In the genomic region with DNA sequence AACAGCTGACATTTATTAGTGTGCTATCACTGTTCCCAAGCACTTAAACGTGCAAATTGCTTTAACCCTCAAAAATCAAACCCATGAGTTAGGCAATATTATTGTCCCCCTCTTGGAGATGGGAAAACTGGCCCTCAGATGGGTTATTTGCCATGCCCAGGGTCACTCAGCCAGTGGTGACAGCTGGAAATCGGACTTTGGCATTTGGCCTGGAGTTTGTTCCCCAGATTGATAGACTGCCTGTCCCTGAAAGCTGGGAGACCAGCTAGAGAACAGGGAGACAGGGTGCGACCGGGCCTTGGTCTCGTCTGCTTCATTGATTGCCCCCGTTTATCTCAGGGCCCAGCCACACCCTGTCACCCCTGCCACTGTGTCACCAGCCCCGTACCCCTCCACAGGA, we compare ENCODE assay signal across 25 cellular contexts.
"Had no signal": no experiment of that assay in that cellular context is flagged by ENCODE, and none has a peak within 500 bp of the region (broad histone marks: within the 10 kb centered on the region; RNA-seq: fewer than 3 reads in every experiment).

No MANE protein-coding gene starts in this region.

- ATAC-seq: activated CD4-positive, CD25-positive, alpha-beta regulatory T cell treated with anti-CD3 and anti-CD28 coated beads, Interleukin-2, amount 50 U/mL, for 24 hours; body of pancreas; esophagus mucosa; heart left ventricle; left lung; sciatic nerve; stimulated activated effector memory CD8-positive, alpha-beta T cell treated with anti-CD3 and anti-CD28 coated beads, Interleukin-12 subunit alpha, Interleukin-12 subunit beta, amount 100 ng/mL, for 72 hours had no signal

- H3K27ac Mint-ChIP-seq: activated naive CD4-positive, alpha-beta T cell treated with anti-CD3 and anti-CD28 coated beads for 36 hours; activated naive CD8-positive, alpha-beta T cell treated with anti-CD3 and anti-CD28 coated beads for 36 hours; stimulated activated effector memory CD8-positive, alpha-beta T cell treated with anti-CD3 and anti-CD28 coated beads, Interleukin-12 subunit alpha, Interleukin-12 subunit beta, amount 100 ng/mL, for 72 hours; stimulated activated naive CD8-positive, alpha-beta T cell treated with anti-CD3 and anti-CD28 coated beads, Interleukin-15, Interleukin-2, amounts not matched to agents 100 ng/mL and 50 ng/mL, for 24 hours had no signal

- H3K9me3 ChIP-seq: adrenal gland, body of pancreas, heart left ventricle, left lung, thoracic aorta had no signal

- H3K4me1 ChIP-seq: adrenal gland, body of pancreas, heart left ventricle had no signal

- H3K27me3 ChIP-seq: adrenal gland, body of pancreas, heart left ventricle, left lung had no signal

- H3K36me3 Mint-ChIP-seq: activated naive CD8-positive, alpha-beta T cell treated with anti-CD3 and anti-CD28 coated beads for 36 hours had no signal

- H3K27ac ChIP-seq: adrenal gland, body of pancreas, heart left ventricle, left lung, skin epidermis, thoracic aorta had no signal

- H3K9me3 Mint-ChIP-seq: activated naive CD4-positive, alpha-beta T cell treated with anti-CD3 and anti-CD28 coated beads for 36 hours; activated naive CD8-positive, alpha-beta T cell treated with anti-CD3 and anti-CD28 coated beads for 36 hours; endodermal cell; stimulated activated effector memory CD8-positive, alpha-beta T cell treated with anti-CD3 and anti-CD28 coated beads, Interleukin-12 subunit alpha, Interleukin-12 subunit beta, amount 100 ng/mL, for 72 hours; stimulated activated naive CD8-positive, alpha-beta T cell treated with anti-CD3 and anti-CD28 coated beads, Interleukin-15, Interleukin-2, amounts not matched to agents 100 ng/mL and 50 ng/mL, for 24 hours had no signal

- DNase-seq: activated CD4-positive, alpha-beta T cell treated with anti-CD3 and anti-CD28 coated beads for 48 hours; activated CD4-positive, alpha-beta T cell treated with anti-CD3 and anti-CD28 coated beads, Interleukin-2, amount 50 U/mL, for 48 hours; activated CD8-positive, alpha-beta memory T cell treated with anti-CD3 and anti-CD28 coated beads for 24 hours; activated effector memory CD4-positive, alpha-beta T cell treated with anti-CD3 and anti-CD28 coated beads, Interleukin-2, amount 50 U/mL, for 16 hours; activated naive CD4-positive, alpha-beta T cell treated with anti-CD3 and anti-CD28 coated beads for 36 hours; activated naive CD8-positive, alpha-beta T cell treated with anti-CD3 and anti-CD28 coated beads for 36 hours; adrenal gland; aorta; body of pancreas; endodermal cell; foreskin fibroblast; heart left ventricle; kidney glomerular epithelial cell; left lung; posterior cingulate gyrus; stimulated activated CD4-positive, alpha-beta T cell treated with anti-CD3 and anti-CD28 coated beads, Interleukin-4, amount 100 ng/mL, for 24 hours; T-helper 1 cell; trophoblast cell had no signal

- H3K4me3 Mint-ChIP-seq: activated naive CD4-positive, alpha-beta T cell treated with anti-CD3 and anti-CD28 coated beads for 36 hours; activated naive CD8-positive, alpha-beta T cell treated with anti-CD3 and anti-CD28 coated beads for 36 hours; endodermal cell; stimulated activated naive CD8-positive, alpha-beta T cell treated with anti-CD3 and anti-CD28 coated beads, Interleukin-15, Interleukin-2, amounts not matched to agents 100 ng/mL and 50 ng/mL, for 24 hours had no signal

- H3K4me1 Mint-ChIP-seq: activated naive CD8-positive, alpha-beta T cell treated with anti-CD3 and anti-CD28 coated beads for 36 hours had no signal

- H3K27me3 Mint-ChIP-seq: activated naive CD8-positive, alpha-beta T cell treated with anti-CD3 and anti-CD28 coated beads for 36 hours; stimulated activated naive CD8-positive, alpha-beta T cell treated with anti-CD3 and anti-CD28 coated beads, Interleukin-15, Interleukin-2, amounts not matched to agents 100 ng/mL and 50 ng/mL, for 24 hours had no signal

- H3K4me3 ChIP-seq: adrenal gland, body of pancreas, heart left ventricle, left lung, skin epidermis, thoracic aorta had no signal
